2 cellular contexts compared by ENCODE assay signal in the genomic region with DNA sequence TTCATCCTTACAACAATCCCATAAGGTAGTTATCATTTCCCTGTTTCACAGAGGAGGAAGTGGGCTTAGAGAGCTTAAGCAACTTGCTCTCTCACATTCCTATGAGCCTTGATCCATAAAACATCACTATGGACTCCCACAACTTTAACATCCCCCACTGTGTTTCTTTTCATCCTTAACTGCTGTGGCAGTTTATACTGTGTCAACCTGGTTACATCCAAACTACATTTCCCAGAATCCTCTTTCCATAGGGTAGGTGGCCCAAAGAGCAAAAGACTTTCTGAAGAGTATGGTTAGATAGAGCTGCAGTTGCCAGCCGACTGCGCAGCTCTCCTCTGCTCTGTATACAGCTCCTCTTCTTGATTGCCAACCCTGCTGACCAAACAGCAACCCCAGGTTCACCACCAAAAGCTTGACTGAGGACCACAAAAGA.
A peak's percentile ranks its signal among the peaks of the same experiment; 100 is the strongest.
TF ChIP-seq lines count a peak whose summit lies in the region.

No MANE protein-coding gene starts in this region.

TF ChIP-seq in GM12891, 5 proteins besides CTCF, POLR2A, EP300 and RAD21:
- TF ChIP-seq SPI1 (IDR thresholded peaks at IDR 0.05; ENCODE audit: low read depth, low read length) (no peak), TAF1 (IDR thresholded peaks at IDR 0.05; ENCODE audit: low read depth, low read length) (no peak), POU2F2 (IDR thresholded peaks at IDR 0.05; ENCODE audit: low read depth, low read length) (no peak), PAX5 (IDR thresholded peaks at IDR 0.05; ENCODE audit: insufficient read depth, low read length, severe bottlenecking) (no peak), POLR2AphosphoS5 (IDR thresholded peaks at IDR 0.05; ENCODE audit: low read depth, low read length) (no peak)

TF ChIP-seq in HepG2, 621 proteins besides CTCF, POLR2A, EP300 and RAD21:
- TF ChIP-seq ZNF543 (CRISPR knock-in tag; IDR thresholded peaks at IDR 0.05) = no peak
- no peak for TF ChIP-seq ZNF136 (CRISPR knock-in tag; IDR thresholded peaks at IDR 0.05; ENCODE audit: low read depth)
- no peak for TF ChIP-seq ZNF780A (CRISPR knock-in tag; IDR thresholded peaks at IDR 0.05)
- TF ChIP-seq, protein P1, sequence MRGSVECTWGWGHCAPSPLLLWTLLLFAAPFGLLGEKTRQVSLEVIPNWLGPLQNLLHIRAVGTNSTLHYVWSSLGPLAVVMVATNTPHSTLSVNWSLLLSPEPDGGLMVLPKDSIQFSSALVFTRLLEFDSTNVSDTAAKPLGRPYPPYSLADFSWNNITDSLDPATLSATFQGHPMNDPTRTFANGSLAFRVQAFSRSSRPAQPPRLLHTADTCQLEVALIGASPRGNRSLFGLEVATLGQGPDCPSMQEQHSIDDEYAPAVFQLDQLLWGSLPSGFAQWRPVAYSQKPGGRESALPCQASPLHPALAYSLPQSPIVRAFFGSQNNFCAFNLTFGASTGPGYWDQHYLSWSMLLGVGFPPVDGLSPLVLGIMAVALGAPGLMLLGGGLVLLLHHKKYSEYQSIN (CRISPR knock-in tag; IDR thresholded peaks at IDR 0.05; ENCODE audit: borderline replicate concordance) = no peak
- TF ChIP-seq ZBTB7B (CRISPR knock-in tag; IDR thresholded peaks at IDR 0.05) = no peak
- peak; percentile 90 for TF ChIP-seq THAP11 (CRISPR knock-in tag; IDR thresholded peaks at IDR 0.05)
- TF ChIP-seq ZNF143 (CRISPR knock-in tag; IDR thresholded peaks at IDR 0.05) = peak; percentile 77
- TF ChIP-seq HCFC1 (IDR thresholded peaks at IDR 0.05; ENCODE audit: low read depth, low read length) = 0 out of 2 replicates have a peak, but pooled peaks have one; percentile 21
- TF ChIP-seq ZBTB8A (CRISPR knock-in tag; IDR thresholded peaks at IDR 0.05; ENCODE audit: borderline replicate concordance, low read depth) = no peak
